In genomic region chr12:96365604-96366230, GRCh38 we compare ENCODE assay signal across 1 cellular context.
TF ChIP-seq lines count a peak whose summit lies in the region.

No MANE protein-coding gene starts in this region.

TF ChIP-seq in HEK293, 187 proteins besides CTCF, POLR2A, EP300 and RAD21 (continued from another document):
- peak; percentile 52; the same call in 1 of the 2 replicates for TF ChIP-seq ZNF121 (tag by site-specific recombination; IDR thresholded peaks at IDR 0.05)
- TF ChIP-seq ZNF26 (tag by site-specific recombination; IDR thresholded peaks at IDR 0.05) = no peak
